ENCODE assay signal across 12 cellular contexts in genomic region chr19:48394331-48395169, GRCh38. TPM values are rescaled to one million over a fixed set of nuclear protein-coding genes. Genes with fewer than 3 reads are reported as not detected.
DNase-seq lines count a peak whose midpoint lies in the region; ATAC-seq, FAIRE-seq and TF ChIP-seq lines count a peak whose summit lies in the region.
"Had no signal": no experiment of that assay in that cellular context is flagged by ENCODE, and none has a peak within 500 bp of the region (broad histone marks: within the 10 kb centered on the region; RNA-seq: fewer than 3 reads in every experiment).

No MANE protein-coding gene starts in this region.

- no peak overlapping the region for H3K56ac ChIP-seq in H1 (replicated peaks; ENCODE audit: insufficient read length, low read depth, low read length)

- CTCF ChIA-PET in activated CD4-positive, alpha-beta T cell treated with anti-CD3 and anti-CD28 coated beads for 36 hours (lab: Charles Lee) = interaction anchor here (1.1 kb wide), 1 partner anchor 31 kb away, joined by 3 read pairs; the partner anchor contains the start of genes SYNGR4 and TMEM143
- CTCF ChIA-PET in PC-3 (lab: Charles Lee) (no interaction called here), H1 (lab: Charles Lee; ENCODE audit: partially characterized antibody) (interaction anchor here (0.7 to 2.2 kb wide), 4 partner anchors 44 to 75 kb away, joined by 3 to 8 read pairs (median 4); no protein-coding TSS in a partner anchor)

- no TSS peak for BruUV-seq in PC-3 (replicated peaks; lab: Mats Ljungman, UMichigan)

- peaks cover 31% of the 10 kb centered on the region for H3K27me3 Mint-ChIP-seq in activated CD4-positive, alpha-beta T cell treated with anti-CD3 and anti-CD28 coated beads for 36 hours

- no peak for ATAC-seq in activated CD4-positive, alpha-beta T cell treated with anti-CD3 and anti-CD28 coated beads for 36 hours
- ATAC-seq in PC-3 (no peak), HG02981 (IDR thresholded peaks at IDR 0.05; ENCODE audit: unreplicated experiment) (no peak)

- no peak for TF ChIP-seq EP300 in H1 (IDR thresholded peaks at IDR 0.05; ENCODE audit: borderline replicate concordance in 1 of 2, low read depth in 2 of 2, low read length in 2 of 2)

- H2BK15ac ChIP-seq in H1 (ENCODE audit: low read length) = no peak overlapping the region; the same call in 1 of the 2 replicates

- H3K9ac ChIP-seq in PC-3 (ENCODE audit: low read length) (no peak overlapping the region), H1 (replicated peaks in 1 of 4; ENCODE audit: extremely low read depth in 1 of 4, low read depth in 3 of 4, low read length in 3 of 4) (no peak overlapping the region; a peak in 2 of 7 replicates), trophoblast cell (ENCODE audit: low read length) (no peak overlapping the region)

- no peaks in the 10 kb centered on the region for H3K9me2 ChIP-seq in PC-3 (replicated peaks; ENCODE audit: low read length)

- no peak overlapping the region for H3K23ac ChIP-seq in H1 (ENCODE audit: insufficient read length)
- H3K23ac ChIP-seq in trophoblast cell (ENCODE audit: low read length) = peak overlapping the region; percentile 55

- peaks cover 9% of the 10 kb centered on the region for H3K4me1 ChIP-seq in PC-3 (ENCODE audit: insufficient read depth, low read length)
- H3K4me1 ChIP-seq in H1 (replicated peaks in 1 of 4; ENCODE audit: control insufficient read depth in 3 of 4, insufficient read depth in 4 of 4, low read length in 3 of 4) = peaks cover 0 to 46% (median 30%) of the 10 kb centered on the region in 4 experiments; a peak in 6 of 7 replicates
- H3K4me1 ChIP-seq in trophoblast cell (ENCODE audit: control insufficient read depth in 1 of 2, insufficient read depth in 2 of 2, low read length in 2 of 2) = peaks cover 18 to 32% of the 10 kb centered on the region in 2 experiments

- no peak for FAIRE-seq in H1 (lab: Jason Lieb, UNC)
- FAIRE-seq: urothelium cell line had no signal

- H4K8ac ChIP-seq in H1 (ENCODE audit: extremely low read depth, insufficient read depth, low read length) = 0 out of 2 replicates have a peak overlapping the region, but pooled peaks have one; percentile 28
- peak overlapping the region; percentile 30 for H4K8ac ChIP-seq in trophoblast cell (ENCODE audit: low read depth, low read length)

- peak overlapping the region; percentile 80; the same call in 1 of the 2 replicates for H2BK20ac ChIP-seq in H1 (ENCODE audit: low read length)

- no peak overlapping the region for H3K14ac ChIP-seq in H1 (ENCODE audit: insufficient read length)
- peak overlapping the region; percentile 50 for H3K14ac ChIP-seq in trophoblast cell (ENCODE audit: low read length)

- H3K4me3 ChIP-seq in PC-3 (ENCODE audit: low read length) (peak overlapping the region; percentile 65), H1 (ENCODE audit: extremely low read depth in 1 of 4, insufficient read depth in 2 of 4, low read depth in 3 of 4, low read length in 4 of 4) (peak overlapping the region; percentile 25 to 65 (median 49); a peak in 7 of 8 replicates), trophoblast cell (ENCODE audit: low read depth, low read length) (peak overlapping the region; percentile 51)
- H3K4me3 ChIP-seq: SJSA1 had no signal

- 0 out of 2 replicates have a peak, but pooled peaks cover 4% of the 10 kb centered on the region for H3K79me1 ChIP-seq in H1 (ENCODE audit: low read depth, low read length)
- peaks cover 34% of the 10 kb centered on the region for H3K79me1 ChIP-seq in trophoblast cell (ENCODE audit: low read length)

- H2BK5ac ChIP-seq in H1 (ENCODE audit: low read depth, low read length) (no peak overlapping the region; the same call in 1 of the 2 replicates), trophoblast cell (ENCODE audit: low read depth, low read length, poor library complexity) (no peak overlapping the region)

- peak overlapping the region; percentile 76 for H2AFZ ChIP-seq in PC-3 (ENCODE audit: low read length)
- no peak overlapping the region for H2AFZ ChIP-seq in H1 (ENCODE audit: low read length)
- no peak overlapping the region for H2AFZ ChIP-seq in trophoblast cell (ENCODE audit: insufficient read depth, low read length, poor library complexity)

- H3K23me2 ChIP-seq in H1 (ENCODE audit: low read depth, low read length) = peaks cover 32% of the 10 kb centered on the region

- POLR2A ChIA-PET in activated CD4-positive, alpha-beta T cell treated with anti-CD3 and anti-CD28 coated beads for 36 hours (lab: Charles Lee) = no interaction called here
- POLR2A ChIA-PET in PC-3 (lab: Charles Lee; ENCODE audit: unreplicated experiment) (no interaction called here), H1 (lab: Charles Lee; ENCODE audit: partially characterized antibody) (interaction anchor here (0.7 to 4.0 kb wide), 15 partner anchors 9 to 1608 kb away, joined by 3 to 20 read pairs (median 5); partner anchors contain the start of genes PLA2G4C, SPHK2, SYNGR4 and TMEM143)

- peaks cover 2% of the 10 kb centered on the region for H3K36me3 Mint-ChIP-seq in activated CD4-positive, alpha-beta T cell treated with anti-CD3 and anti-CD28 coated beads for 36 hours (ENCODE audit: low read depth)

- TF ChIP-seq CTCF in PC-3 (conservative IDR thresholded peaks at IDR 0.05; ENCODE audit: low read depth, low read length) = no peak
- no peak for TF ChIP-seq CTCF in H1 (IDR thresholded peaks at IDR 0.05; ENCODE audit: control extremely low read depth in 1 of 3, insufficient read depth in 1 of 3, low read depth in 1 of 3, low read length in 3 of 3)

- H3F3A ChIP-seq in PC-3 (ENCODE audit: low read length, unreplicated experiment) = no peaks in the 10 kb centered on the region

- H3K9me3 ChIP-seq in PC-3 (ENCODE audit: low read length) = no peaks in the 10 kb centered on the region
- H3K9me3 ChIP-seq in H1 (ENCODE audit: insufficient read depth in 2 of 2, low read depth in 1 of 2, low read length in 1 of 2) = no peaks in the 10 kb centered on the region
- peaks cover 2% of the 10 kb centered on the region for H3K9me3 ChIP-seq in trophoblast cell (ENCODE audit: insufficient read depth, low read depth, low read length)
- H3K9me3 ChIP-seq: SJSA1 had no signal

- no peak overlapping the region for H4K91ac ChIP-seq in H1 (replicated peaks; ENCODE audit: insufficient read length, low read length)
- H4K91ac ChIP-seq in trophoblast cell (ENCODE audit: low read depth, low read length) = peak overlapping the region; percentile 45

- H4K20me1 ChIP-seq in PC-3 (ENCODE audit: low read length) = no peaks in the 10 kb centered on the region
- H4K20me1 ChIP-seq in H1 (replicated peaks in 1 of 2; ENCODE audit: control insufficient read depth in 1 of 2, insufficient read depth in 2 of 2, low read length in 2 of 2) = no peaks in the 10 kb centered on the region

- peaks cover 31% of the 10 kb centered on the region for H3K4me1 Mint-ChIP-seq in activated CD4-positive, alpha-beta T cell treated with anti-CD3 and anti-CD28 coated beads for 36 hours

- no peak overlapping the region for H4K12ac ChIP-seq in trophoblast cell (ENCODE audit: low read depth, low read length)

- intact Hi-C loops in activated CD4-positive, alpha-beta T cell treated with anti-CD3 and anti-CD28 coated beads for 36 hours (cut with DNase I, micrococcal nuclease) = loop anchor here (5.0 to 10.0 kb wide), 3 partner anchors 67 to 193 kb away; partner anchors contain the start of gene EMP3 (in 1 of the 2)
- intact Hi-C loops in PC-3 (cut with micrococcal nuclease) = loop anchor here (5.0 kb wide), 1 partner anchor 53 kb away; the partner anchor contains the start of gene GRWD1

- H3K4me2 ChIP-seq in PC-3 (ENCODE audit: low read length) (peak overlapping the region; percentile 92), H1 (ENCODE audit: insufficient read depth in 1 of 2, low read depth in 2 of 2, low read length in 2 of 2) (peak overlapping the region; percentile 81 to 94), trophoblast cell (ENCODE audit: low read length) (peak overlapping the region; percentile 84)

- DNase-seq in activated CD4-positive, alpha-beta T cell treated with anti-CD3 and anti-CD28 coated beads for 36 hours = no peak
- no peak for DNase-seq in activated CD4-positive, alpha-beta T cell treated with anti-CD3 and anti-CD28 coated beads, Interleukin-2, amount 50 U/mL, for 1 hour
- DNase-seq in PC-3 = no peak
- DNase-seq in H1 (ENCODE audit: low read depth in 1 of 2, low spot score in 2 of 2) = peak in 1 of 2 experiments; percentile 58
- no peak for DNase-seq in trophoblast cell
- no peak for DNase-seq in HT-29 (ENCODE audit: low spot score)
- DNase-seq in NCI-H1105 treated with DMSO at 0.1 percent for 48 hours (lab: John Stamatoyannopoulos, UW) = no peak
- DNase-seq: activated effector memory CD4-positive, alpha-beta T cell treated with Interleukin-2 at 50 U/mL for 16 hours had no signal

- TF ChIP-seq RAD21 in H1 (IDR thresholded peaks at IDR 0.05 in 1 of 2, conservative IDR thresholded peaks at IDR 0.05 in 1 of 2; ENCODE audit: low read depth in 2 of 2, low read length in 2 of 2) = no peak

- H3K27me3 ChIP-seq in PC-3 (ENCODE audit: low read length) = no peaks in the 10 kb centered on the region; the same call in 1 of the 2 replicates
- peaks cover 6 to 50% (median 42%) of the 10 kb centered on the region in 4 experiments for H3K27me3 ChIP-seq in H1 (replicated peaks in 1 of 4; ENCODE audit: control insufficient read depth in 3 of 4, extremely low read depth in 1 of 4, insufficient read depth in 3 of 4, low read length in 3 of 4)
- peaks cover 18% of the 10 kb centered on the region for H3K27me3 ChIP-seq in trophoblast cell (ENCODE audit: insufficient read depth, low read length)

- H3K27ac Mint-ChIP-seq in activated CD4-positive, alpha-beta T cell treated with anti-CD3 and anti-CD28 coated beads for 36 hours = no peak overlapping the region

- 0 out of 2 replicates have a peak overlapping the region, but pooled peaks have one; percentile 27 for H2BK12ac ChIP-seq in H1 (ENCODE audit: low read depth, low read length)
- H2BK12ac ChIP-seq in trophoblast cell (ENCODE audit: low read length) = peak overlapping the region; percentile 19

- WGBS in H1 (ENCODE audit: extremely low coverage in 1 of 2, insufficient coverage in 1 of 2, insufficient read length in 1 of 2, insufficient replicate concordance in 2 of 2, low coverage in 1 of 2, low lambda C conversion rate in 2 of 2, missing lambda C conversion rate in 1 of 2), 2 experiments = 12% methylated on average over 21 of the region's 38 CpGs; no CpG with 5 or more reads in 1 of the 2 experiments
- no CpG with 5 or more reads among the region's 38 CpGs for WGBS in trophoblast cell (ENCODE audit: extremely low coverage, insufficient coverage, insufficient read length)

- H3K36me3 ChIP-seq in PC-3 (ENCODE audit: low read depth, low read length) (no peaks in the 10 kb centered on the region), H1 (ENCODE audit: control insufficient read depth in 2 of 4, insufficient read depth in 4 of 4, low read length in 3 of 4) (no peaks in the 10 kb centered on the region), trophoblast cell (ENCODE audit: control insufficient read depth in 1 of 2, insufficient read depth in 2 of 2, low read length in 2 of 2) (peaks cover under 1% of the 10 kb centered on the region in 2 experiments)

- no peaks in the 10 kb centered on the region for H3K9me3 Mint-ChIP-seq in activated CD4-positive, alpha-beta T cell treated with anti-CD3 and anti-CD28 coated beads for 36 hours (ENCODE audit: low read depth)

- H3K27ac ChIP-seq in PC-3 (ENCODE audit: low read length) (no peak overlapping the region), H1 (ENCODE audit: low read depth, low read length) (no peak overlapping the region), trophoblast cell (ENCODE audit: low read depth, low read length) (no peak overlapping the region)
- H3K27ac ChIP-seq: SJSA1 had no signal

- H3K4me3 Mint-ChIP-seq in activated CD4-positive, alpha-beta T cell treated with anti-CD3 and anti-CD28 coated beads for 36 hours = peak overlapping the region; percentile 23

- H3K4ac ChIP-seq in H1 (replicated peaks; ENCODE audit: insufficient read length, low read depth, low read length) = no peak overlapping the region
- no peak overlapping the region for H3K4ac ChIP-seq in trophoblast cell (ENCODE audit: low read depth, low read length)

- H2AK5ac ChIP-seq in H1 (ENCODE audit: low read depth, low read length) = no peak overlapping the region
- H2AK5ac ChIP-seq in trophoblast cell (ENCODE audit: low read length) = peak overlapping the region; percentile 28

- peak in 1 of 2 experiments; percentile 15; a peak in 1 of 3 replicates for TF ChIP-seq POLR2A in H1 (IDR thresholded peaks at IDR 0.05; ENCODE audit: control extremely low read depth in 1 of 2, low read depth in 2 of 2, low read length in 2 of 2)

- no peak overlapping the region for H4K5ac ChIP-seq in H1 (ENCODE audit: insufficient read length, low read depth, low read length)

- H3K79me2 ChIP-seq in PC-3 (ENCODE audit: low read length) = peaks cover 17% of the 10 kb centered on the region
- peaks cover 0 to 10% of the 10 kb centered on the region in 2 experiments; a peak in 1 of 4 replicates for H3K79me2 ChIP-seq in H1 (ENCODE audit: control insufficient read depth in 1 of 2, insufficient read depth in 2 of 2, low read length in 2 of 2)
- H3K79me2 ChIP-seq in trophoblast cell (ENCODE audit: control insufficient read depth, insufficient read depth, low read length, poor library complexity) = peaks cover 20% of the 10 kb centered on the region

- H2BK120ac ChIP-seq in H1 (replicated peaks; ENCODE audit: low read depth, low read length) = no peak overlapping the region
- no peak overlapping the region for H2BK120ac ChIP-seq in trophoblast cell (ENCODE audit: insufficient read depth, low read length, poor library complexity)

- peak overlapping the region; percentile 62; the same call in 1 of the 2 replicates for H3K18ac ChIP-seq in H1 (ENCODE audit: extremely low read depth, low read length)
- H3K18ac ChIP-seq in trophoblast cell (ENCODE audit: low read length) = peak overlapping the region; percentile 19

RNA-seq across cellular contexts. Expression of gene GRIN2D, which starts 1.1 kb away (rescaled TPM):
- under 1 TPM; 0.11 to 0.14 TPM for total RNA-seq in activated CD4-positive, alpha-beta T cell treated with anti-CD3 and anti-CD28 coated beads for 36 hours
- total RNA-seq in PC-3 (2014; rRNA removed) = 0.51 and 1.0 TPM in 2 replicates
- total RNA-seq in H1 (2021; fragmentation: NEBNext Ultra II Directional; extraction: Animal tissue kit (Norgen Biotek cat#: 25700)) = 11.0 and 12.4 TPM in 2 replicates
- 2.2 and 4.9 TPM in 2 replicates for polyA plus RNA-seq in H1 (2011; rRNA removed)
- polyA plus RNA-seq in H1 (2011; cell fraction: cytosol; rRNA removed) = 1.6 TPM
- 6.1 TPM for polyA plus RNA-seq in H1 (2011; cell fraction: nucleus; rRNA removed)
- 3.6 to 9.3 TPM (median 7.1 TPM) in 4 replicates for polyA plus RNA-seq in H1 (2012, experiment 1 of 2)
- 4.5 TPM for polyA plus RNA-seq in H1 (2012, experiment 2 of 2)
- 37.6 TPM for polyA plus RNA-seq in H1 (2013, experiment 1 of 2)
- polyA plus RNA-seq in H1 (2013, experiment 2 of 2) = 33.0 TPM
- 2.1 and 2.7 TPM in 2 replicates for polyA minus RNA-seq in H1 (2011; rRNA and poly(A)+ RNA removed)
- 8.6 TPM for polyA minus RNA-seq in H1 (2011; cell fraction: cytosol; rRNA and poly(A)+ RNA removed)
- polyA minus RNA-seq in H1 (2011; cell fraction: nucleus; rRNA and poly(A)+ RNA removed) = 4.9 TPM
- 3.3 and 3.6 TPM in 2 replicates for polyA plus RNA-seq in trophoblast cell (2013)
- 10.7 and 12.6 TPM in 2 replicates for total RNA-seq in HT-29 (2014; rRNA removed; shearing (Covaris generic))

RNA-seq across cellular contexts. Expression of gene KDELR1, which starts 3.2 kb away (rescaled TPM):
- 10 to 100 TPM; 69.5 to 78.8 TPM for total RNA-seq in activated CD4-positive, alpha-beta T cell treated with anti-CD3 and anti-CD28 coated beads for 36 hours
- 90.2 and 101 TPM in 2 replicates for total RNA-seq in PC-3 (2014; rRNA removed)
- total RNA-seq in H1 (2021; fragmentation: NEBNext Ultra II Directional; extraction: Animal tissue kit (Norgen Biotek cat#: 25700)) = 224 and 225 TPM in 2 replicates
- 231 and 249 TPM in 2 replicates for polyA plus RNA-seq in H1 (2011; rRNA removed)
- 107 TPM for polyA plus RNA-seq in H1 (2011; cell fraction: cytosol; rRNA removed)
- polyA plus RNA-seq in H1 (2011; cell fraction: nucleus; rRNA removed) = 178 TPM
- polyA plus RNA-seq in H1 (2012, experiment 1 of 2) = 154 to 271 TPM (median 239 TPM) in 4 replicates
- polyA plus RNA-seq in H1 (2012, experiment 2 of 2) = 352 TPM
- 604 TPM for polyA plus RNA-seq in H1 (2013, experiment 1 of 2)
- polyA plus RNA-seq in H1 (2013, experiment 2 of 2) = 663 TPM
- 147 and 178 TPM in 2 replicates for polyA minus RNA-seq in H1 (2011; rRNA and poly(A)+ RNA removed)
- polyA minus RNA-seq in H1 (2011; cell fraction: cytosol; rRNA and poly(A)+ RNA removed) = 102 TPM
- 58.9 TPM for polyA minus RNA-seq in H1 (2011; cell fraction: nucleus; rRNA and poly(A)+ RNA removed)
- polyA plus RNA-seq in trophoblast cell (2013) = 586 and 590 TPM in 2 replicates
- total RNA-seq in HT-29 (2014; rRNA removed; shearing (Covaris generic)) = 150 and 189 TPM in 2 replicates

RNA-seq across cellular contexts. Expression of gene SYNGR4, which starts 30.4 kb away (rescaled TPM):
- total RNA-seq in activated CD4-positive, alpha-beta T cell treated with anti-CD3 and anti-CD28 coated beads for 36 hours = under 1 TPM in 1 of 2 experiments, not detected in 1; 0.25 TPM
- total RNA-seq in PC-3 (2014; rRNA removed) = not detected in 2 replicates
- 1.1 TPM in 1 of 2 replicates, not detected in the other for total RNA-seq in H1 (2021; fragmentation: NEBNext Ultra II Directional; extraction: Animal tissue kit (Norgen Biotek cat#: 25700))
- polyA plus RNA-seq in H1 (2011; rRNA removed) = 0.27 and 0.41 TPM in 2 replicates
- polyA plus RNA-seq in H1 (2011; cell fraction: cytosol; rRNA removed) = 0.18 TPM
- 0.46 TPM for polyA plus RNA-seq in H1 (2011; cell fraction: nucleus; rRNA removed)
- 0.23 TPM in 1 of 4 replicates, not detected in the others for polyA plus RNA-seq in H1 (2012, experiment 1 of 2)
- polyA plus RNA-seq in H1 (2012, experiment 2 of 2) = 0.54 TPM
- polyA plus RNA-seq in H1 (2013, experiment 1 of 2) = 0.28 TPM
- polyA plus RNA-seq in H1 (2013, experiment 2 of 2) = 0.26 TPM
- not detected in 2 replicates for polyA minus RNA-seq in H1 (2011; rRNA and poly(A)+ RNA removed)
- not detected for polyA minus RNA-seq in H1 (2011; cell fraction: cytosol; rRNA and poly(A)+ RNA removed)
- not detected for polyA minus RNA-seq in H1 (2011; cell fraction: nucleus; rRNA and poly(A)+ RNA removed)
- 0.08 and 0.19 TPM in 2 replicates for polyA plus RNA-seq in trophoblast cell (2013)
- 0.34 and 1.2 TPM in 2 replicates for total RNA-seq in HT-29 (2014; rRNA removed; shearing (Covaris generic))
- total RNA-seq: mononuclear cell, SJSA1 had no signal

RNA-seq across cellular contexts. Expression of gene TMEM143, which starts 30.8 kb away (rescaled TPM):
- total RNA-seq in activated CD4-positive, alpha-beta T cell treated with anti-CD3 and anti-CD28 coated beads for 36 hours = 10 to 100 TPM; 18.9 to 21.5 TPM
- 1.3 and 7.1 TPM in 2 replicates for total RNA-seq in PC-3 (2014; rRNA removed)
- total RNA-seq in H1 (2021; fragmentation: NEBNext Ultra II Directional; extraction: Animal tissue kit (Norgen Biotek cat#: 25700)) = 14.2 and 14.7 TPM in 2 replicates
- 19.1 and 26.7 TPM in 2 replicates for polyA plus RNA-seq in H1 (2011; rRNA removed)
- 17.1 TPM for polyA plus RNA-seq in H1 (2011; cell fraction: cytosol; rRNA removed)
- 47.8 TPM for polyA plus RNA-seq in H1 (2011; cell fraction: nucleus; rRNA removed)
- polyA plus RNA-seq in H1 (2012, experiment 1 of 2) = 9.5 to 18.4 TPM (median 14.8 TPM) in 4 replicates
- polyA plus RNA-seq in H1 (2012, experiment 2 of 2) = 13.1 TPM
- polyA plus RNA-seq in H1 (2013, experiment 1 of 2) = 12.7 TPM
- 11.9 TPM for polyA plus RNA-seq in H1 (2013, experiment 2 of 2)
- 10.4 and 15.6 TPM in 2 replicates for polyA minus RNA-seq in H1 (2011; rRNA and poly(A)+ RNA removed)
- 22.6 TPM for polyA minus RNA-seq in H1 (2011; cell fraction: cytosol; rRNA and poly(A)+ RNA removed)
- 14.9 TPM for polyA minus RNA-seq in H1 (2011; cell fraction: nucleus; rRNA and poly(A)+ RNA removed)
- polyA plus RNA-seq in trophoblast cell (2013) = 5.9 and 6.5 TPM in 2 replicates
- 12.7 and 14.7 TPM in 2 replicates for total RNA-seq in HT-29 (2014; rRNA removed; shearing (Covaris generic))

RNA-seq across cellular contexts. Expression of gene GRWD1, which starts 51.2 kb away (rescaled TPM):
- 10 to 100 TPM; 43.4 to 51.3 TPM for total RNA-seq in activated CD4-positive, alpha-beta T cell treated with anti-CD3 and anti-CD28 coated beads for 36 hours
- total RNA-seq in PC-3 (2014; rRNA removed) = 33.2 and 46.7 TPM in 2 replicates
- 61.9 and 64.9 TPM in 2 replicates for total RNA-seq in H1 (2021; fragmentation: NEBNext Ultra II Directional; extraction: Animal tissue kit (Norgen Biotek cat#: 25700))
- 36.9 and 46.4 TPM in 2 replicates for polyA plus RNA-seq in H1 (2011; rRNA removed)
- 44.2 TPM for polyA plus RNA-seq in H1 (2011; cell fraction: cytosol; rRNA removed)
- 30.1 TPM for polyA plus RNA-seq in H1 (2011; cell fraction: nucleus; rRNA removed)
- 25.4 to 44.2 TPM (median 41.0 TPM) in 4 replicates for polyA plus RNA-seq in H1 (2012, experiment 1 of 2)
- 36.9 TPM for polyA plus RNA-seq in H1 (2012, experiment 2 of 2)
- 18.6 TPM for polyA plus RNA-seq in H1 (2013, experiment 1 of 2)
- 17.3 TPM for polyA plus RNA-seq in H1 (2013, experiment 2 of 2)
- polyA minus RNA-seq in H1 (2011; rRNA and poly(A)+ RNA removed) = 11.5 and 19.1 TPM in 2 replicates
- 24.4 TPM for polyA minus RNA-seq in H1 (2011; cell fraction: cytosol; rRNA and poly(A)+ RNA removed)
- 18.2 TPM for polyA minus RNA-seq in H1 (2011; cell fraction: nucleus; rRNA and poly(A)+ RNA removed)
- 13.3 and 13.5 TPM in 2 replicates for polyA plus RNA-seq in trophoblast cell (2013)
- total RNA-seq in HT-29 (2014; rRNA removed; shearing (Covaris generic)) = 96.1 and 120 TPM in 2 replicates
